ENCODE assay signal across 9 cellular contexts in the genomic region with DNA sequence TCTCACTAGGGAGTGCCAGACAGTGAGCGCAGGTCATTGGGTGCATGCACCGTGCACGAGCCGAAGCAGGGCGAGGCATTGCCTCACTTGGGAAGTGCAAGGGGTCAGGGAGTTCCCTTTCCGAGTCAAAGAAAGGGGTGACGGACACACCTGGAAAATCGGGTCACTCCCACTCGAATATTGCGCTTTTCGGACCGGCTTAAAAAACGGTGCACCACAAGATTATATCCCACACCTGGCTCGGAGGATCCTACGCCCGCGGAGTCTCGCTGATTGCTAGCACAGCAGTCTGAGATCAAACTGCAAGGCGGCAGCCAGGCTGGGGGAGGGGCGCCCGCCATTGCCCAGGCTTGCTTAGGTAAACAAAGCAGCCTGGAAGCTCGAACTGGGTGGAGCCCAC. TPM values are rescaled to one million over a fixed set of nuclear protein-coding genes. Genes with fewer than 3 reads are reported as not detected.
DNase-seq lines count a peak whose midpoint lies in the region; ATAC-seq, FAIRE-seq and TF ChIP-seq lines count a peak whose summit lies in the region.
"Not testable (repeated sequence)": the region's sequence is repeated elsewhere in the genome, so short reads cannot be mapped to it uniquely, and the experiment has no call there.
"Had no signal": no experiment of that assay in that cellular context is flagged by ENCODE, and none has a peak within 500 bp of the region (broad histone marks: within the 10 kb centered on the region; RNA-seq: fewer than 3 reads in every experiment).

No MANE protein-coding gene starts in this region.

- H3K4me1 Mint-ChIP-seq in GM23338: peaks cover 29% of the 10 kb centered on the region

- dilution Hi-C loops in mammary epithelial cell (cut with HindIII; ENCODE audit: low sequenced_read_pairs): not testable (repeated sequence)

- not testable (repeated sequence) for H3K27me3 Mint-ChIP-seq in GM23338 (ENCODE audit: insufficient read depth, low read depth, poor library complexity)

- not testable (repeated sequence) for H3K9me2 ChIP-seq in GM23338 (ENCODE audit: insufficient read depth)

- H3K4me3 Mint-ChIP-seq in GM23338: peak overlapping the region; percentile 63

- TF ChIP-seq CTCF in 22Rv1 (IDR thresholded peaks at IDR 0.05); GM23338 (conservative IDR thresholded peaks at IDR 0.05; ENCODE audit: low read depth in 2 of 2); mammary epithelial cell (conservative IDR thresholded peaks at IDR 0.05 in 1 of 2, IDR thresholded peaks at IDR 0.05 in 1 of 2; ENCODE audit: extremely low read depth in 1 of 2, insufficient read depth in 1 of 2, low read depth in 1 of 2, low read length in 2 of 2); foreskin keratinocyte (conservative IDR thresholded peaks at IDR 0.05); HepG2 (CRISPR knock-in tag; IDR thresholded peaks at IDR 0.05); smooth muscle cell (IDR thresholded peaks at IDR 0.05; ENCODE audit: borderline replicate concordance, insufficient read depth, poor library complexity, severe bottlenecking): not testable (repeated sequence)

- BruUV-seq in mammary epithelial cell (replicated peaks; lab: Mats Ljungman, UMichigan); HepG2 (replicated peaks; lab: Mats Ljungman, UMichigan): not testable (repeated sequence)

- TF ChIP-seq RAD21 in HepG2 (CRISPR knock-in tag; IDR thresholded peaks at IDR 0.05): not testable (repeated sequence)

- not testable (repeated sequence) for H3K36me3 ChIP-seq in GM23338 (ENCODE audit: insufficient read depth); HUES6 (ENCODE audit: control insufficient read depth, insufficient read depth, low read length); NT2/D1 (ENCODE audit: insufficient read depth, insufficient read length, low read length); mammary epithelial cell (ENCODE audit: insufficient read depth, low read length); HepG2 (replicated peaks in 1 of 2; ENCODE audit: control insufficient read depth in 1 of 2, insufficient read depth in 2 of 2, low read length in 2 of 2); smooth muscle cell (ENCODE audit: low read depth)

- not testable (repeated sequence) for DNase-seq in GM23338 (ENCODE audit: low spot score); NT2/D1 (ENCODE audit: low read depth, low spot score); mammary epithelial cell; HepG2 (ENCODE audit: low spot score); smooth muscle cell (lab: John Stamatoyannopoulos, UW; ENCODE audit: unreplicated experiment)
- DNase-seq in foreskin keratinocyte: peak in 1 of 2 donors; percentile 9

- H3K4me2 ChIP-seq in GM23338: peak overlapping the region; percentile 60
- H3K4me2 ChIP-seq in mammary epithelial cell (ENCODE audit: insufficient read depth, low read depth, low read length): peak overlapping the region; percentile 40
- peak overlapping the region; percentile 50; the same call in 1 of the 2 replicates for H3K4me2 ChIP-seq in HepG2 (ENCODE audit: low read depth, low read length)
- not testable (repeated sequence) for H3K4me2 ChIP-seq in smooth muscle cell

- FAIRE-seq in HepG2 (lab: Jason Lieb, UNC): not testable (repeated sequence)

- H3K4me1 ChIP-seq in GM23338 (ENCODE audit: insufficient read depth): peaks cover 17% of the 10 kb centered on the region
- H3K4me1 ChIP-seq in HUES6 (ENCODE audit: control insufficient read depth, insufficient read depth, low read length): peaks cover 21% of the 10 kb centered on the region
- not testable (repeated sequence) for H3K4me1 ChIP-seq in NT2/D1 (ENCODE audit: insufficient read depth, insufficient read length); foreskin keratinocyte; HepG2 (ENCODE audit: insufficient read depth, low read length)
- peaks cover 11% of the 10 kb centered on the region for H3K4me1 ChIP-seq in mammary epithelial cell (ENCODE audit: insufficient read depth, low read length)
- peaks cover 20% of the 10 kb centered on the region for H3K4me1 ChIP-seq in smooth muscle cell (ENCODE audit: low read depth)

- not testable (repeated sequence) for H3F3A ChIP-seq in GM23338 (replicated peaks; ENCODE audit: low read depth)
- peaks cover 12% of the 10 kb centered on the region for H3F3A ChIP-seq in smooth muscle cell (ENCODE audit: low read depth)

- in situ Hi-C loops in mammary epithelial cell (cut with MboI; ENCODE audit: low sequenced_read_pairs in 2 of 2); HepG2 (cut with HindIII; ENCODE audit: extremely low pct_ligation_motif_present, low pct_unique_long_range_greater_than_20kb): not testable (repeated sequence)

- H3K27me3 ChIP-seq in GM23338 (ENCODE audit: insufficient read depth); HUES6 (ENCODE audit: control insufficient read depth, insufficient read depth, low read length); NT2/D1 (ENCODE audit: insufficient read depth, insufficient read length); mammary epithelial cell (ENCODE audit: insufficient read depth, low read length); foreskin keratinocyte; smooth muscle cell (ENCODE audit: low read depth): not testable (repeated sequence)
- peaks cover 0 to 20% of the 10 kb centered on the region in 2 experiments; a peak in 3 of 5 replicates for H3K27me3 ChIP-seq in HepG2 (ENCODE audit: control insufficient read depth in 1 of 2, insufficient read depth in 2 of 2, low read length in 2 of 2)

- H3K4me3 ChIP-seq in GM23338 (peak overlapping the region; percentile 61), HUES6 (ENCODE audit: low read depth, low read length) (peak overlapping the region; percentile 65), NT2/D1 (ENCODE audit: insufficient read length, low read depth) (peak overlapping the region; percentile 32), mammary epithelial cell (replicated peaks in 1 of 3; ENCODE audit: insufficient read depth in 1 of 3, low read depth in 2 of 3, low read length in 3 of 3) (peak overlapping the region in 1 of 3 experiments; percentile 29), HepG2 (replicated peaks in 1 of 3; ENCODE audit: insufficient read depth in 1 of 3, low read depth in 2 of 3, low read length in 3 of 3) (peak overlapping the region in 1 of 3 experiments; percentile 34; a peak in 3 of 6 replicates)
- not testable (repeated sequence) for H3K4me3 ChIP-seq in smooth muscle cell

- intact Hi-C loops in mammary epithelial cell (cut with micrococcal nuclease); HepG2 (cut with micrococcal nuclease; ENCODE audit: unreplicated experiment): not testable (repeated sequence)

- not testable (repeated sequence) for ATAC-seq in GM23338, foreskin keratinocyte, HepG2

- H3K36me3 Mint-ChIP-seq in GM23338 (ENCODE audit: low read depth): peaks cover 16% of the 10 kb centered on the region; the same call in 2 of the 3 replicates

- peak overlapping the region; percentile 80 for H3K27ac Mint-ChIP-seq in GM23338

- POLR2A ChIA-PET in HepG2 (lab: Yijun Ruan, JAX): not testable (repeated sequence)

- H3K27ac ChIP-seq in 22Rv1: peak overlapping the region; percentile 26; the same call in 1 of the 2 replicates
- not testable (repeated sequence) for H3K27ac ChIP-seq in GM23338 (ENCODE audit: low read depth); HUES6 (ENCODE audit: low read depth, low read length); mammary epithelial cell (ENCODE audit: insufficient read depth, low read depth, low read length); HepG2 (ENCODE audit: extremely low read length, insufficient read depth, low read length)
- peak overlapping the region; percentile 99 for H3K27ac ChIP-seq in foreskin keratinocyte
- peak overlapping the region; percentile 85 for H3K27ac ChIP-seq in smooth muscle cell (ENCODE audit: low read depth)

- TF ChIP-seq EP300 in HepG2 (IDR thresholded peaks at IDR 0.05; ENCODE audit: low read depth in 2 of 2, low read length in 2 of 2); HepG2 (CRISPR knock-in tag; IDR thresholded peaks at IDR 0.05; ENCODE audit: borderline replicate concordance): not testable (repeated sequence)

- not testable (repeated sequence) for TF ChIP-seq POLR2A in HepG2 (IDR thresholded peaks at IDR 0.05; ENCODE audit: insufficient read depth in 1 of 2, low read depth in 2 of 2, low read length in 2 of 2)

- H4K20me1 ChIP-seq in GM23338 (replicated peaks; ENCODE audit: insufficient read depth); mammary epithelial cell (ENCODE audit: insufficient read depth, low read length); HepG2 (ENCODE audit: insufficient read depth, low read length); smooth muscle cell (ENCODE audit: low read depth): not testable (repeated sequence)

- WGBS in mammary epithelial cell (ENCODE audit: low coverage, missing lambda C conversion rate): 38% methylated on average over 11 of the region's 22 CpGs
- no CpG with 5 or more reads among the region's 22 CpGs for WGBS in HepG2 (ENCODE audit: low lambda C conversion rate)
- WGBS in smooth muscle cell (ENCODE audit: low lambda C conversion rate): 60% methylated on average over 20 of the region's 22 CpGs

- CTCF ChIA-PET in mammary epithelial cell (lab: Charles Lee; ENCODE audit: low non-redundant PET); HepG2 (lab: Yijun Ruan, JAX; ENCODE audit: low intra/inter-chr PET ratio, low total read pairs): not testable (repeated sequence)

- H3K79me2 ChIP-seq in GM23338 (replicated peaks; ENCODE audit: insufficient read depth); mammary epithelial cell (ENCODE audit: insufficient read depth, low read length); HepG2 (ENCODE audit: insufficient read depth, low read length); smooth muscle cell (ENCODE audit: low read depth): not testable (repeated sequence)

- not testable (repeated sequence) for H3K9me3 ChIP-seq in HUES6 (ENCODE audit: control insufficient read depth, insufficient read depth, low read depth, low read length); mammary epithelial cell (replicated peaks; ENCODE audit: insufficient read depth, low read length); HepG2 (ENCODE audit: low read length); smooth muscle cell (replicated peaks; ENCODE audit: low read depth)
- H3K9me3 ChIP-seq in NT2/D1 (ENCODE audit: insufficient read depth, low read length): peaks cover 15% of the 10 kb centered on the region; the same call in 1 of the 2 replicates

- not testable (repeated sequence) for H3K9me3 Mint-ChIP-seq in GM23338

- 0 out of 2 replicates have a peak overlapping the region, but pooled peaks have one; percentile 5 for H2AFZ ChIP-seq in GM23338
- peak overlapping the region; percentile 22 for H2AFZ ChIP-seq in mammary epithelial cell (ENCODE audit: low read depth, low read length)
- H2AFZ ChIP-seq in HepG2 (ENCODE audit: low read length); smooth muscle cell (ENCODE audit: low read depth): not testable (repeated sequence)

- H3K9ac ChIP-seq in HUES6 (ENCODE audit: low read length): peak overlapping the region; percentile 68
- not testable (repeated sequence) for H3K9ac ChIP-seq in NT2/D1 (ENCODE audit: insufficient read length, low read depth); mammary epithelial cell (ENCODE audit: insufficient read depth, low read length); HepG2 (ENCODE audit: insufficient read depth, low read depth, low read length); smooth muscle cell (ENCODE audit: low read depth)

RNA-seq across cellular contexts. Expression of gene MEIS1, which starts 43.7 kb away (rescaled TPM):
- 0.28 TPM in 1 of 2 replicates, not detected in the other for total RNA-seq in GM23338 (2014; rRNA removed; shearing (Covaris generic))
- polyA plus RNA-seq in GM23338 (2016; fragmentation: Nextera tagmentation; extraction: Ambion mirVana) (0.16 TPM in 1 of 2 replicates, not detected in the other), mammary epithelial cell (2.0 TPM), foreskin keratinocyte (3.2 and 5.0 TPM in 2 replicates), HepG2 (2011; rRNA removed) (2.6 and 3.8 TPM in 2 replicates), smooth muscle cell (15.8 and 18.1 TPM in 2 replicates)
- total RNA-seq in mammary epithelial cell (1 to 10 TPM; 4.3 to 4.4 TPM), foreskin keratinocyte (9.0 and 9.2 TPM in 2 replicates), HepG2 (2016; rRNA removed; fragmentation: Illumina TruSeq; extraction: Trizol) (4.5 and 6.0 TPM in 2 replicates), smooth muscle cell (14.6 and 15.6 TPM in 2 replicates)
- polyA minus RNA-seq in mammary epithelial cell: 8.0 TPM
- total RNA-seq in HepG2 (2016; cell fraction: cytosol; rRNA removed; fragmentation: Illumina TruSeq; extraction: Trizol; ENCODE audit: low read depth): 0.88 and 1.3 TPM in 2 replicates
- 4.4 and 6.6 TPM in 2 replicates for total RNA-seq in HepG2 (2016; cell fraction: insoluble cytoplasmic fraction; rRNA removed; fragmentation: Illumina TruSeq; extraction: Trizol)
- total RNA-seq in HepG2 (2016; cell fraction: membrane; rRNA removed; fragmentation: Illumina TruSeq; extraction: Trizol): 2.1 and 4.3 TPM in 2 replicates
- 11.1 and 12.8 TPM in 2 replicates for total RNA-seq in HepG2 (2016; cell fraction: nucleus; rRNA removed; fragmentation: Illumina TruSeq; extraction: Trizol)
- polyA plus RNA-seq in HepG2 (2011; cell fraction: cytosol; rRNA removed): 1.2 and 2.1 TPM in 2 replicates
- polyA plus RNA-seq in HepG2 (2011; cell fraction: nucleus; rRNA removed): 3.6 and 3.7 TPM in 2 replicates
- polyA plus RNA-seq in HepG2 (2012): 1.7 and 2.9 TPM in 2 replicates
- polyA plus RNA-seq in HepG2 (2016; cell fraction: cytosol; fragmentation: Illumina TruSeq; extraction: Trizol; ENCODE audit: low read depth): 0.16 and 0.49 TPM in 2 replicates
- polyA plus RNA-seq in HepG2 (2016; cell fraction: insoluble cytoplasmic fraction; fragmentation: Illumina TruSeq; extraction: Trizol; ENCODE audit: low read depth): 4.1 and 4.2 TPM in 2 replicates
- polyA plus RNA-seq in HepG2 (2016; cell fraction: membrane; fragmentation: Illumina TruSeq; extraction: Trizol; ENCODE audit: low read depth): 1.0 and 1.1 TPM in 2 replicates
- 4.8 and 9.7 TPM in 2 replicates for polyA plus RNA-seq in HepG2 (2016; cell fraction: nucleus; fragmentation: Illumina TruSeq; extraction: Trizol; ENCODE audit: insufficient read depth, low read depth)
- 6.9 and 19.7 TPM in 2 replicates for polyA minus RNA-seq in HepG2 (2011; rRNA and poly(A)+ RNA removed; ENCODE audit: low replicate concordance)
- 4.3 and 5.7 TPM in 2 replicates for polyA minus RNA-seq in HepG2 (2011; cell fraction: cytosol; rRNA and poly(A)+ RNA removed)
- 19.1 and 25.4 TPM in 2 replicates for polyA minus RNA-seq in HepG2 (2011; cell fraction: nucleus; rRNA and poly(A)+ RNA removed)
- total RNA-seq: CD8-positive, alpha-beta T cell had no signal
